ENCODE assay signal across 18 cellular contexts in the genomic region with DNA sequence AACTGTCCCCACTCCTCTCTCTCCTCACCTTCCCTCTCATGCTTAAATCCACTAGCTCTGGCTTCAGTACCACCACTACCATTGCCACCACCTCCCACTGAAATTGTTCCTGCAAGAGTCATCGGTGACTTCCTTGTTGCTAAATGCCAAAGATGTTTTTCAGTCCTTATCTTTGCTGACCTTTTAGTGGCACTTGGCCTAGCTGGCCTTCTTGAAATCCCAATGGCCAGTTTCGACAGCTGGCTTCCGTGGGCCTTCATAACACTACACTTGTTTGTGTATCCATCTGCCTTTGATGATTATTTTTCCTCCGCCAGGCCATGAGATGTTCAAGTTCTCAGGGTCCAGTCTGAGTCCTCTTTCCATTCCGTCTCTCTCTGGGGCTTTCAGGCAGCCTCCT.
DNase-seq lines count a peak whose midpoint lies in the region; ATAC-seq and TF ChIP-seq lines count a peak whose summit lies in the region.
"Had no signal": no experiment of that assay in that cellular context is flagged by ENCODE, and none has a peak within 500 bp of the region (broad histone marks: within the 10 kb centered on the region; RNA-seq: fewer than 3 reads in every experiment).

No MANE protein-coding gene starts in this region.

- no peaks in the 10 kb centered on the region for H3K27me3 Mint-ChIP-seq in osteocyte (ENCODE audit: unreplicated experiment)
- H3K27me3 Mint-ChIP-seq in activated T-cell treated with anti-CD3 and anti-CD28 coated beads, Interleukin-2, amount 50 U/mL, for 72 hours (ENCODE audit: low read depth), result peaks cover 21% of the 10 kb centered on the region
- H3K27me3 Mint-ChIP-seq: activated CD4-positive, alpha-beta T cell treated with anti-CD3 and anti-CD28 coated beads, Interleukin-2, amount 10 ng/mL, durations not matched to agents 24 days and 14 days had no signal

- no peak for TF ChIP-seq EP300 in esophagus muscularis mucosa (IDR thresholded peaks at IDR 0.05)

- H3K4me1 Mint-ChIP-seq in osteocyte (ENCODE audit: unreplicated experiment), result no peaks in the 10 kb centered on the region
- no peaks in the 10 kb centered on the region for H3K4me1 Mint-ChIP-seq in activated T-cell treated with anti-CD3 and anti-CD28 coated beads, Interleukin-2, amount 50 U/mL, for 72 hours (ENCODE audit: low read depth)
- H3K4me1 Mint-ChIP-seq: activated CD4-positive, alpha-beta T cell treated with anti-CD3 and anti-CD28 coated beads, Interleukin-2, amount 10 ng/mL, durations not matched to agents 24 days and 14 days; activated T-helper 17 cell treated with anti-CD3 and anti-CD28 coated beads, Interleukin-2, amount 50 U/mL, for 72 hours; CD4-positive, alpha-beta memory T cell had no signal

- H3K4me1 ChIP-seq in esophagus muscularis mucosa (peaks cover 8 to 18% (median 11%) of the 10 kb centered on the region in 4 donors), tibial artery (no peaks in the 10 kb centered on the region)
- H3K4me1 ChIP-seq: Peyer's patch had no signal

- peaks cover 2% of the 10 kb centered on the region for H3K36me3 Mint-ChIP-seq in osteocyte (ENCODE audit: unreplicated experiment)
- no peaks in the 10 kb centered on the region for H3K36me3 Mint-ChIP-seq in activated T-cell treated with anti-CD3 and anti-CD28 coated beads, Interleukin-2, amount 50 U/mL, for 72 hours (ENCODE audit: insufficient read depth in 2 of 2)
- H3K36me3 Mint-ChIP-seq: CD4-positive, alpha-beta memory T cell had no signal

- H3K27ac ChIP-seq in esophagus muscularis mucosa (replicated peaks in 1 of 4) (no peak overlapping the region), tibial artery (no peak overlapping the region)
- H3K27ac ChIP-seq: body of pancreas, Peyer's patch had no signal

- DNase-seq in Daoy (ENCODE audit: low read depth), result peak; percentile 32
- DNase-seq in MG63, result peak; percentile 21
- peak; percentile 74 for DNase-seq in esophagus muscularis mucosa (ENCODE audit: extremely low spot score)
- peak; percentile 34 for DNase-seq in osteocyte (ENCODE audit: extremely low spot score, unreplicated experiment)
- no peak for DNase-seq in globus pallidus (ENCODE audit: low spot score)
- no peak for DNase-seq in SK-N-DZ (ENCODE audit: low spot score)
- DNase-seq in tibial artery, result no peak
- DNase-seq in activated T-cell treated with anti-CD3 and anti-CD28 coated beads, Interleukin-2, amount 50 U/mL, for 72 hours, result no peak
- DNase-seq: activated CD4-positive, alpha-beta T cell treated with anti-CD3 and anti-CD28 coated beads, Interleukin-2, amount 10 ng/mL, durations not matched to agents 24 days and 14 days; body of pancreas; CD4-positive, alpha-beta memory T cell; effector memory CD4-positive, alpha-beta T cell; left ventricle myocardium superior; NCI-H1417 treated with DMSO at 0.1 percent for 48 hours; NCI-H446; Peyer's patch had no signal

- ATAC-seq in activated T-cell treated with anti-CD3 and anti-CD28 coated beads, Interleukin-2, amount 50 U/mL, for 72 hours (replicated peaks in 1 of 2), result no peak
- ATAC-seq: activated T-helper 17 cell treated with anti-CD3 and anti-CD28 coated beads, Interleukin-2, amount 50 U/mL, for 72 hours; body of pancreas; left ventricle myocardium superior had no signal

- H3K9me3 ChIP-seq in MG63 (no peaks in the 10 kb centered on the region), esophagus muscularis mucosa (no peaks in the 10 kb centered on the region), tibial artery (no peaks in the 10 kb centered on the region)
- H3K9me3 ChIP-seq: body of pancreas, Peyer's patch had no signal

- WGBS in esophagus muscularis mucosa, result 59% methylated on average over 5 of the region's 5 CpGs

- H3K27me3 ChIP-seq in MG63 (no peaks in the 10 kb centered on the region), esophagus muscularis mucosa (no peaks in the 10 kb centered on the region), tibial artery (no peaks in the 10 kb centered on the region)
- H3K27me3 ChIP-seq: body of pancreas, Peyer's patch had no signal

- no peak for TF ChIP-seq POLR2A in esophagus muscularis mucosa (IDR thresholded peaks at IDR 0.05; ENCODE audit: low read depth)

- TF ChIP-seq CTCF in esophagus muscularis mucosa (IDR thresholded peaks at IDR 0.05) (no peak), osteocyte (IDR thresholded peaks at IDR 0.05) (no peak), tibial artery (IDR thresholded peaks at IDR 0.05) (no peak)

- no peak overlapping the region for H3K27ac Mint-ChIP-seq in osteocyte (ENCODE audit: unreplicated experiment)
- H3K27ac Mint-ChIP-seq in activated T-cell treated with anti-CD3 and anti-CD28 coated beads, Interleukin-2, amount 50 U/mL, for 72 hours, result no peak overlapping the region
- H3K27ac Mint-ChIP-seq: activated CD4-positive, alpha-beta T cell treated with anti-CD3 and anti-CD28 coated beads, Interleukin-2, amount 10 ng/mL, durations not matched to agents 24 days and 14 days; activated T-helper 17 cell treated with anti-CD3 and anti-CD28 coated beads, Interleukin-2, amount 50 U/mL, for 72 hours; nephron had no signal

- H3K9me3 Mint-ChIP-seq in osteocyte (ENCODE audit: unreplicated experiment), result no peaks in the 10 kb centered on the region
- H3K9me3 Mint-ChIP-seq in activated T-cell treated with anti-CD3 and anti-CD28 coated beads, Interleukin-2, amount 50 U/mL, for 72 hours, result no peaks in the 10 kb centered on the region
- H3K9me3 Mint-ChIP-seq: activated CD4-positive, alpha-beta T cell treated with anti-CD3 and anti-CD28 coated beads, Interleukin-2, amount 10 ng/mL, durations not matched to agents 24 days and 14 days; activated T-helper 17 cell treated with anti-CD3 and anti-CD28 coated beads, Interleukin-2, amount 50 U/mL, for 72 hours; nephron had no signal

- H3K4me3 ChIP-seq in MG63 (no peak overlapping the region), esophagus muscularis mucosa (no peak overlapping the region), tibial artery (no peak overlapping the region)
- H3K4me3 ChIP-seq: body of pancreas, Peyer's patch had no signal

- H3K36me3 ChIP-seq in MG63 (no peaks in the 10 kb centered on the region), esophagus muscularis mucosa (no peaks in the 10 kb centered on the region), tibial artery (no peaks in the 10 kb centered on the region)
- H3K36me3 ChIP-seq: Peyer's patch had no signal

- H3K4me3 Mint-ChIP-seq in osteocyte (ENCODE audit: unreplicated experiment), result no peak overlapping the region
- no peak overlapping the region for H3K4me3 Mint-ChIP-seq in activated T-cell treated with anti-CD3 and anti-CD28 coated beads, Interleukin-2, amount 50 U/mL, for 72 hours
- H3K4me3 Mint-ChIP-seq: activated CD4-positive, alpha-beta T cell treated with anti-CD3 and anti-CD28 coated beads, Interleukin-2, amount 10 ng/mL, durations not matched to agents 24 days and 14 days; activated T-helper 17 cell treated with anti-CD3 and anti-CD28 coated beads, Interleukin-2, amount 50 U/mL, for 72 hours; CD4-positive, alpha-beta memory T cell; nephron had no signal

- intact Hi-C loops in esophagus muscularis mucosa (cut with DNase I), result no loop called here
- intact Hi-C loops in tibial artery (cut with DNase I; ENCODE audit: low total_unique reads), result no loop called here

Comparison
In these comparisons a context has a peak if more than half of its experiments do, and no peak if none do; other contexts are left out.
1. DNase-seq: peak in Daoy (single experiment), MG63 (single experiment), esophagus muscularis mucosa (single experiment) and osteocyte (single experiment); none in globus pallidus (single experiment), SK-N-DZ (single experiment), tibial artery (0 of 2) and activated T-cell treated with anti-CD3 and anti-CD28 coated beads, Interleukin-2, amount 50 U/mL, for 72 hours (0 of 2).